In the genomic region with DNA sequence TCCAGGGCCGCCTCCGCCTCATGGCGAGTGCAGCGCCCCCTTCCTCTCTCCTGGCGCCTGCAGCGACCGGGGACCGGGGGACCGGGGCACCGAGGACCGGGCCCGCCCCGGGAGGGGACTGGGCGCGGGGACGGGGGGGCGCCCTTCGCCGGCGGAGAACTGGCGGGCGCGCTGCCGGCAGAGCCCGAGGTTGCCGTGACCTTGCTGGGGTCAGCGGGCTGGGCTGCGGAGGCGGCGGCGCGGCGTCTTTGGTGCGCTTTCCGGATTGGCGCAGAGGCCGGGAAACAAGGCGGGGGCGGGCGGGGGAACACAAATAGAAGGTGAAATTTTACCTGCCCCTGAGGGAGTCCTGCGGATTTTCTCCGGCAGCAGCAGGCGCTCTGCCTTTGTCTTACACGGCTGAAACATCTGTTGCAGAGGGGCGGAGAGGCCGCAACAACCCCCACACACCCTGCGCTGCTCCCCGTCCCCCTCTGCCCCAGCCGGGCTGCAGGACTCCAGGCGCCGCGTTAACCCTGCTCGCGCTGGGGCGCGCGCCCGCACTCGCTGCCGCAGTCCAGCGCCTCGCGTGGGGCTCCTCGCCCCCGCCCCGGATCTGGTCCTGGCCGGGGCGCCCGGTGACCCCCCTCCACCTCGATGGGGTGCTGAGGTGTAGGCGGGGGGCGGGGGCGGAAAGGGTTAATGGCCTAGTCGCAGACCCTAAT, we compare ENCODE assay signal across 1 cellular context.
A peak's percentile ranks its signal among the peaks of the same experiment; 100 is the strongest.
TF ChIP-seq lines count a peak whose summit lies in the region.

No MANE protein-coding gene starts in this region.

TF ChIP-seq in HCT116, 20 proteins besides CTCF, POLR2A, EP300 and RAD21:
- TF ChIP-seq, protein P1, sequence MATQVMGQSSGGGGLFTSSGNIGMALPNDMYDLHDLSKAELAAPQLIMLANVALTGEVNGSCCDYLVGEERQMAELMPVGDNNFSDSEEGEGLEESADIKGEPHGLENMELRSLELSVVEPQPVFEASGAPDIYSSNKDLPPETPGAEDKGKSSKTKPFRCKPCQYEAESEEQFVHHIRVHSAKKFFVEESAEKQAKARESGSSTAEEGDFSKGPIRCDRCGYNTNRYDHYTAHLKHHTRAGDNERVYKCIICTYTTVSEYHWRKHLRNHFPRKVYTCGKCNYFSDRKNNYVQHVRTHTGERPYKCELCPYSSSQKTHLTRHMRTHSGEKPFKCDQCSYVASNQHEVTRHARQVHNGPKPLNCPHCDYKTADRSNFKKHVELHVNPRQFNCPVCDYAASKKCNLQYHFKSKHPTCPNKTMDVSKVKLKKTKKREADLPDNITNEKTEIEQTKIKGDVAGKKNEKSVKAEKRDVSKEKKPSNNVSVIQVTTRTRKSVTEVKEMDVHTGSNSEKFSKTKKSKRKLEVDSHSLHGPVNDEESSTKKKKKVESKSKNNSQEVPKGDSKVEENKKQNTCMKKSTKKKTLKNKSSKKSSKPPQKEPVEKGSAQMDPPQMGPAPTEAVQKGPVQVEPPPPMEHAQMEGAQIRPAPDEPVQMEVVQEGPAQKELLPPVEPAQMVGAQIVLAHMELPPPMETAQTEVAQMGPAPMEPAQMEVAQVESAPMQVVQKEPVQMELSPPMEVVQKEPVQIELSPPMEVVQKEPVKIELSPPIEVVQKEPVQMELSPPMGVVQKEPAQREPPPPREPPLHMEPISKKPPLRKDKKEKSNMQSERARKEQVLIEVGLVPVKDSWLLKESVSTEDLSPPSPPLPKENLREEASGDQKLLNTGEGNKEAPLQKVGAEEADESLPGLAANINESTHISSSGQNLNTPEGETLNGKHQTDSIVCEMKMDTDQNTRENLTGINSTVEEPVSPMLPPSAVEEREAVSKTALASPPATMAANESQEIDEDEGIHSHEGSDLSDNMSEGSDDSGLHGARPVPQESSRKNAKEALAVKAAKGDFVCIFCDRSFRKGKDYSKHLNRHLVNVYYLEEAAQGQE (IDR thresholded peaks at IDR 0.05; ENCODE audit: low read depth) = no peak
- TF ChIP-seq, protein P2, sequence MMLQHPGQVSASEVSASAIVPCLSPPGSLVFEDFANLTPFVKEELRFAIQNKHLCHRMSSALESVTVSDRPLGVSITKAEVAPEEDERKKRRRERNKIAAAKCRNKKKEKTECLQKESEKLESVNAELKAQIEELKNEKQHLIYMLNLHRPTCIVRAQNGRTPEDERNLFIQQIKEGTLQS (IDR thresholded peaks at IDR 0.05) = no peak
- TF ChIP-seq YY1 (IDR thresholded peaks at IDR 0.05; ENCODE audit: extremely low read depth, insufficient replicate concordance, low read depth, low read length) (no peak), TCF7L2 (IDR thresholded peaks at IDR 0.05; ENCODE audit: borderline replicate concordance, extremely low read depth, insufficient read depth, insufficient read length) (peak; percentile 95), EZH2phosphoT487 (IDR thresholded peaks at IDR 0.05; ENCODE audit: borderline replicate concordance) (no peak), SIN3A (IDR thresholded peaks at IDR 0.05; ENCODE audit: low read depth) (no peak), EZH2 (IDR thresholded peaks at IDR 0.05) (no peak), MAX (IDR thresholded peaks at IDR 0.05) (peak; percentile 46; the same call in 1 of the 2 replicates), SP1 (IDR thresholded peaks at IDR 0.05; ENCODE audit: low read depth) (0 out of 2 replicates have a peak, but pooled peaks have one; percentile 20), SRF (IDR thresholded peaks at IDR 0.05; ENCODE audit: low read depth) (no peak), POLR2AphosphoS5 (IDR thresholded peaks at IDR 0.05; ENCODE audit: low read depth, low read length) (no peak), CEBPB (IDR thresholded peaks at IDR 0.05; ENCODE audit: low read depth) (no peak), EGR1 (IDR thresholded peaks at IDR 0.05; ENCODE audit: low read depth) (peak; percentile 96), ZNF274 (IDR thresholded peaks at IDR 0.05; ENCODE audit: low read depth, low read length) (no peak), ELF1 (IDR thresholded peaks at IDR 0.05; ENCODE audit: borderline replicate concordance, low read depth) (no peak), ZFX (IDR thresholded peaks at IDR 0.05) (no peak)
- TF ChIP-seq, protein P3, sequence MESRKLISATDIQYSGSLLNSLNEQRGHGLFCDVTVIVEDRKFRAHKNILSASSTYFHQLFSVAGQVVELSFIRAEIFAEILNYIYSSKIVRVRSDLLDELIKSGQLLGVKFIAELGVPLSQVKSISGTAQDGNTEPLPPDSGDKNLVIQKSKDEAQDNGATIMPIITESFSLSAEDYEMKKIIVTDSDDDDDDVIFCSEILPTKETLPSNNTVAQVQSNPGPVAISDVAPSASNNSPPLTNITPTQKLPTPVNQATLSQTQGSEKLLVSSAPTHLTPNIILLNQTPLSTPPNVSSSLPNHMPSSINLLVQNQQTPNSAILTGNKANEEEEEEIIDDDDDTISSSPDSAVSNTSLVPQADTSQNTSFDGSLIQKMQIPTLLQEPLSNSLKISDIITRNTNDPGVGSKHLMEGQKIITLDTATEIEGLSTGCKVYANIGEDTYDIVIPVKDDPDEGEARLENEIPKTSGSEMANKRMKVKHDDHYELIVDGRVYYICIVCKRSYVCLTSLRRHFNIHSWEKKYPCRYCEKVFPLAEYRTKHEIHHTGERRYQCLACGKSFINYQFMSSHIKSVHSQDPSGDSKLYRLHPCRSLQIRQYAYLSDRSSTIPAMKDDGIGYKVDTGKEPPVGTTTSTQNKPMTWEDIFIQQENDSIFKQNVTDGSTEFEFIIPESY (IDR thresholded peaks at IDR 0.05; ENCODE audit: extremely low read depth, insufficient replicate concordance, low read length) = no peak
